In the genomic region with DNA sequence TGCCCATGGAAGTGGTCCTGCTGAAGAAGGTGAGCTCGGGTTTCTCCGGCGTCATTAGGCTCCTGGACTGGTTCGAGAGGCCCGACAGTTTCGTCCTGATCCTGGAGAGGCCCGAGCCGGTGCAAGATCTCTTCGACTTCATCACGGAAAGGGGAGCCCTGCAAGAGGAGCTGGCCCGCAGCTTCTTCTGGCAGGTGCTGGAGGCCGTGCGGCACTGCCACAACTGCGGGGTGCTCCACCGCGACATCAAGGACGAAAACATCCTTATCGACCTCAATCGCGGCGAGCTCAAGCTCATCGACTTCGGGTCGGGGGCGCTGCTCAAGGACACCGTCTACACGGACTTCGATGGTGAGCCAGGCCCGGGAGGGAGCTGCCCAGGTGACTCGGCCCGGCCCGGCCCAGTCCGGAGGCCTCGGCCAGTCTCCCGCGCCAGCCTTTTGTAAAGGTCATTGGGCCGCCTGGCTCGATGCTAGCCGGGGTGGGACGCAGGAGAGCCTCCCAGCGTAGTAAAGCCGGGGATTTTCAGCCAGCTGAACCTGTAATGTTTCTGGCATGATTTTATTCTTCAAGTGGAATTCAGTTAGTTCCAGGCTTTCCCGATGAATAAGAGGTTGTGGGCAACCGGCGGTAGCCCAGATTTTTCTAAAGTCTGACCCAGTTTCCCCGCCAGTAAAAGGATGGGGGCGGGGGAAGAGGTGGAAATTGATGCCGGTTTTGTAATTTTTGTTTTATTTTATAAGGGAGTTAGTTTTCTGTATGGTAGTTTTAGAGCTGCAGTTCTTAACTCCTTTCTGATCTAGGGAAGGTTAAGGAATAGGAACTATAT, we compare ENCODE assay signal across 8 cellular contexts. TPM values are rescaled to one million over a fixed set of nuclear protein-coding genes. Genes with fewer than 3 reads are reported as not detected.
DNase-seq lines count a peak whose midpoint lies in the region; ATAC-seq and TF ChIP-seq lines count a peak whose summit lies in the region.

No MANE protein-coding gene starts in this region.

- H3K4me3 Mint-ChIP-seq in H9 (peak overlapping the region; percentile 82 to 86), chondrocyte (ENCODE audit: unreplicated experiment) (peak overlapping the region; percentile 82)

- TF ChIP-seq CTCF in AG04450 (IDR thresholded peaks at IDR 0.05; ENCODE audit: low read depth, low read length) (no peak), H9 (conservative IDR thresholded peaks at IDR 0.05) (no peak), chondrocyte (IDR thresholded peaks at IDR 0.05) (no peak), left lung (IDR thresholded peaks at IDR 0.05) (no peak), GM13977 (IDR thresholded peaks at IDR 0.05; ENCODE audit: extremely low read depth, insufficient read depth, missing control alignments) (no peak)

- no peak overlapping the region for H4K5ac ChIP-seq in H9 (ENCODE audit: insufficient read length, low read depth, low read length)

- H3K9ac ChIP-seq in H9 (ENCODE audit: extremely low read depth, insufficient read length, low read length) = peak overlapping the region; percentile 96

- peak overlapping the region; percentile 21 for H3K18ac ChIP-seq in H9 (ENCODE audit: insufficient read length, low read depth, low read length)

- H4K20me1 ChIP-seq in H9 (ENCODE audit: control insufficient read depth, insufficient read depth, insufficient read length) = no peaks in the 10 kb centered on the region

- peak overlapping the region; percentile 95 for H3K4me3 ChIP-seq in AG04450 (ENCODE audit: low read depth, low read length)
- H3K4me3 ChIP-seq in left lung = peak overlapping the region; percentile 73 to 95

- H2BK20ac ChIP-seq in H9 (ENCODE audit: low read depth, low read length, poor library complexity, severe bottlenecking) = no peak overlapping the region

- H2AFZ ChIP-seq in H9 (ENCODE audit: low read length) = no peak overlapping the region

- H3K27ac ChIP-seq in AG04450 (ENCODE audit: low read depth, low read length) (peak overlapping the region; percentile 88), H9 (ENCODE audit: insufficient read length, low read depth, low read length) (no peak overlapping the region), left lung (peak overlapping the region; percentile 92 to 97)

- peaks cover 17% of the 10 kb centered on the region for H3K23me2 ChIP-seq in H9 (ENCODE audit: insufficient read length, low read depth, low read length, poor library complexity, severe bottlenecking)

- DNase-seq in AG04450 (ENCODE audit: low read depth, low spot score) (no peak), H9 (peak; percentile 47), T-helper 2 cell (peak in 4 of 5 experiments; percentile 18 to 72 (median 23)), chondrocyte (ENCODE audit: low spot score) (no peak), left lung (peak; percentile 57 to 87), GM13977 (ENCODE audit: low spot score) (no peak)
- DNase-seq in stimulated activated CD8-positive, alpha-beta memory T cell treated with anti-CD3 and anti-CD28 coated beads, Interleukin-4, amount 100 ng/mL, for 48 hours = peak; percentile 57

- peaks cover 33 to 50% of the 10 kb centered on the region in 2 experiments for H3K4me1 Mint-ChIP-seq in H9
- peaks cover 42% of the 10 kb centered on the region for H3K4me1 Mint-ChIP-seq in chondrocyte (ENCODE audit: low read depth)

- H2BK15ac ChIP-seq in H9 (ENCODE audit: low read depth, low read length) = no peak overlapping the region

- no peak overlapping the region for H2BK12ac ChIP-seq in H9 (ENCODE audit: insufficient read length, low read depth, low read length)

- H3K4ac ChIP-seq in H9 (ENCODE audit: low read depth, low read length) = no peak overlapping the region

- WGBS in H9 (ENCODE audit: extremely low coverage, insufficient read length, low lambda C conversion rate) = no CpG with 5 or more reads among the region's 48 CpGs

- H3K4me2 ChIP-seq in H9 (ENCODE audit: insufficient read depth, insufficient read length, low read length) = peak overlapping the region; percentile 74

- no peaks in the 10 kb centered on the region for H3K27me3 ChIP-seq in AG04450 (ENCODE audit: control insufficient read depth, insufficient read depth, low read length)
- no peaks in the 10 kb centered on the region for H3K27me3 ChIP-seq in H9 (ENCODE audit: insufficient read depth, low read length)
- H3K27me3 ChIP-seq in left lung = no peaks in the 10 kb centered on the region

- H3K4me1 ChIP-seq in H9 (ENCODE audit: insufficient read depth, low read length) (peaks cover 3% of the 10 kb centered on the region; the same call in 1 of the 2 replicates), left lung (peaks cover 0 to 54% of the 10 kb centered on the region in 2 donors)

- ATAC-seq in left lung = peak; percentile 8
- ATAC-seq in HG03039 (IDR thresholded peaks at IDR 0.05; ENCODE audit: unreplicated experiment) = no peak

- H3K36me3 ChIP-seq in left lung = peaks cover 3 to 50% of the 10 kb centered on the region in 2 donors

- peaks cover 40 to 52% (median 40%) of the 10 kb centered on the region in 3 experiments for H3K36me3 Mint-ChIP-seq in H9 (ENCODE audit: insufficient read depth in 1 of 3, low read depth in 3 of 3)
- peaks cover 20% of the 10 kb centered on the region for H3K36me3 Mint-ChIP-seq in chondrocyte (ENCODE audit: low read depth)

- in situ Hi-C loops in GM13977 (cut with MboI; ENCODE audit: low pct_unique_long_range_greater_than_20kb, low sequenced_read_pairs, unreplicated experiment) = loop anchor here (5.0 to 10.0 kb wide), 2 partner anchors 117 to 149 kb away; no protein-coding TSS in a partner anchor

- H3K27me3 Mint-ChIP-seq in H9 (ENCODE audit: low read depth) (no peaks in the 10 kb centered on the region; the same call in 1 of the 2 replicates), chondrocyte (ENCODE audit: low read depth) (no peaks in the 10 kb centered on the region)

- H4K91ac ChIP-seq in H9 (ENCODE audit: insufficient read length, low read depth, low read length) = peak overlapping the region; percentile 78

- H3K9me3 Mint-ChIP-seq in H9 = no peaks in the 10 kb centered on the region; a peak in 2 of 5 replicates
- no peaks in the 10 kb centered on the region for H3K9me3 Mint-ChIP-seq in chondrocyte (ENCODE audit: low read depth)

- no peak overlapping the region for H3T11ph ChIP-seq in H9 (ENCODE audit: low read length)

- POLR2A ChIA-PET in AG04450 (lab: Yijun Ruan, JAX) = interaction anchor here (0.5 to 4.0 kb wide), 12 partner anchors 27 to 534 kb away, joined by 3 to 49 read pairs (median 5); no protein-coding TSS in a partner anchor

- H3K56ac ChIP-seq in H9 (ENCODE audit: insufficient read length, low read depth, low read length) = no peak overlapping the region

- H3K79me1 ChIP-seq in H9 (ENCODE audit: insufficient read depth, low read depth, low read length, poor library complexity, severe bottlenecking) = peaks cover 5% of the 10 kb centered on the region

- H3K9me3 ChIP-seq in AG04450 (ENCODE audit: control insufficient read depth, insufficient read depth, low read length) (peaks cover 7% of the 10 kb centered on the region; the same call in 1 of the 2 replicates), H9 (ENCODE audit: control insufficient read depth, low read depth, low read length) (no peaks in the 10 kb centered on the region), left lung (no peaks in the 10 kb centered on the region)

- H2AK5ac ChIP-seq in H9 (ENCODE audit: insufficient read length, low read length) = no peak overlapping the region

- H3K14ac ChIP-seq in H9 (ENCODE audit: insufficient read depth, low read length) = peak overlapping the region; percentile 77

- no peak overlapping the region for H3K23ac ChIP-seq in H9 (ENCODE audit: insufficient read length, low read depth, low read length)

- no peak overlapping the region for H4K8ac ChIP-seq in H9 (replicated peaks; ENCODE audit: insufficient read length, low read depth, low read length)

- peaks cover 14% of the 10 kb centered on the region; the same call in 1 of the 2 replicates for H3K79me2 ChIP-seq in H9 (ENCODE audit: insufficient read depth, low read length)

- CTCF ChIA-PET in AG04450 (lab: Charles Lee) = interaction anchor here (0.6 to 4.7 kb wide), 18 partner anchors 10 to 406 kb away, joined by 3 to 92 read pairs (median 6); no protein-coding TSS in a partner anchor

- H2BK5ac ChIP-seq in H9 (ENCODE audit: insufficient read length, low read length) = no peak overlapping the region

- no peak overlapping the region for H2BK120ac ChIP-seq in H9 (ENCODE audit: low read depth, low read length, poor library complexity, severe bottlenecking)

- H3K27ac Mint-ChIP-seq in H9 (peak overlapping the region; percentile 80 to 96 (median 93)), chondrocyte (ENCODE audit: unreplicated experiment) (peak overlapping the region; percentile 86)

- intact Hi-C loops in left lung (cut with DNase I) = loop anchor here (5.0 to 10.0 kb wide), 3 partner anchors 117 to 147 kb away; no protein-coding TSS in a partner anchor

RNA-seq across cellular contexts. Expression of a gene that starts 1.4 kb away (rescaled TPM):
- 35.3 and 37.5 TPM in 2 replicates for polyA plus RNA-seq in AG04450 (2011; rRNA removed)
- polyA minus RNA-seq in AG04450 (2011; rRNA and poly(A)+ RNA removed) = 55.6 and 64.5 TPM in 2 replicates
- total RNA-seq in H9 (2021) (46.7 and 47.5 TPM in 2 replicates), chondrocyte (11.3 to 15.1 TPM (median 13.0 TPM) in 3 replicates), left lung (10 to 100 TPM; 42.2 to 89.8 TPM)

Comparison
In these comparisons a context has a peak if more than half of its experiments do, and no peak if none do; other contexts are left out.
1. DNase-seq: peak in H9 (single experiment), T-helper 2 cell (4 of 5), left lung (2 of 2) and stimulated activated CD8-positive, alpha-beta memory T cell treated with anti-CD3 and anti-CD28 coated beads, Interleukin-4, amount 100 ng/mL, for 48 hours (single experiment); none in AG04450 (single experiment), chondrocyte (single experiment) and GM13977 (single experiment).